In the genomic region with DNA sequence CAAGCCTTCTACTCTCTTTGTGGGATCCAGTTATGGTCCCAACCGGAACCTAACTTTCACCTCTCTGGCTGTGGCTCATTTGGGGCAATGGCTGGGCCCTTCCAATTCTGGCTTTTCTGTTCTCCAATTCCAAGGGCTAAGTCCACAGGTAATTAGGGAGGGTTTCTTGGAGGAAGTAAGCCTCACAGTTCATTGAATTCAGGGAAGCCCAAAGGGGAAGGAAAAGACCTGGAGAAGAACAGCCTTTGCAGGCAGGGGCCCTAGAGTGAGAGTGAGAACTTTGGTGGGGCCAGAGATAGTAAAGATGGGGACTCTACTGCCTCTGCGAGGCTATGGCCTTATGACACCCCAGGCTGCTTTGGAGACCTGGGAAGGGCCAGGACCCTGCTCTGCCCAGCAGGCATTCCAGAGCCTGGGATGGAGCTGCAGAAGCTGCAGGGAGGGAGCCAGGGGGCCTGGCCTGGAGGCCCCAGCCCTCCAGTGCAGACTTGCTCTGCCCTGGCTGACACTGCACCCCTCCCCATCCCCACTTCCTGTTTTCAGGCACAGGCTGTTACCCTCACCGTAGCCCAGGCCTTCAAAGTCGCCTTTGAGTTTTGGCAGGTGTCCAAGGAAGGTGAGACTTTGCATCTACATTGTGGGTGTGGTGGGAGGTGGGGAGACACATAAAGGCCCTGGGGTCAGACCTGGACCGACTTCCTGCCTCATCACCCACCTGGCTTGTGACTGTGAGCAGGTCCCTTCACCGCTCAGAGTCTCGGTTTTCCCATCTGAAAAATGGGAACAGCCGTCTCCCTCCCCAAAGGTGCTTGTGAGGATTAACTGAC, we compare ENCODE assay signal across 8 cellular contexts. TPM values are rescaled to one million over a fixed set of nuclear protein-coding genes. Genes with fewer than 3 reads are reported as not detected.
DNase-seq lines count a peak whose midpoint lies in the region; ATAC-seq lines count a peak whose summit lies in the region.

No MANE protein-coding gene starts in this region.

- no peak overlapping the region for H3K4me3 ChIP-seq in H7 (ENCODE audit: insufficient read depth, low read depth, low read length)

- peaks cover 11% of the 10 kb centered on the region for H3K36me3 Mint-ChIP-seq in effector memory CD8-positive, alpha-beta T cell (ENCODE audit: insufficient read depth)

- H3K9me3 Mint-ChIP-seq in effector memory CD8-positive, alpha-beta T cell = no peaks in the 10 kb centered on the region

- H3K27me3 ChIP-seq in H7 (ENCODE audit: control insufficient read depth, insufficient read depth, low read length) = no peaks in the 10 kb centered on the region

- peak overlapping the region; percentile 86 to 90 for H3K4me3 Mint-ChIP-seq in effector memory CD8-positive, alpha-beta T cell

- peaks cover 43 to 51% of the 10 kb centered on the region in 2 donors for H3K4me1 Mint-ChIP-seq in effector memory CD8-positive, alpha-beta T cell (ENCODE audit: low read depth in 2 of 2)

- peak; percentile 60 for ATAC-seq in GM18909 (IDR thresholded peaks at IDR 0.05; ENCODE audit: poor library complexity, unreplicated experiment)
- ATAC-seq in HG03432 (IDR thresholded peaks at IDR 0.05; ENCODE audit: unreplicated experiment) = peak; percentile 69
- peak; percentile 92 for ATAC-seq in effector memory CD8-positive, alpha-beta T cell (replicated peaks)
- ATAC-seq in HG02840 (IDR thresholded peaks at IDR 0.05; ENCODE audit: low FRiP score, unreplicated experiment) = no peak

- H3K36me3 ChIP-seq in H7 (replicated peaks; ENCODE audit: control insufficient read depth, insufficient read depth, low read length) = peaks cover 5% of the 10 kb centered on the region

- H3K27ac Mint-ChIP-seq in effector memory CD8-positive, alpha-beta T cell = peak overlapping the region; percentile 92 to 96

- no peaks in the 10 kb centered on the region for H3K27me3 Mint-ChIP-seq in effector memory CD8-positive, alpha-beta T cell

- DNase-seq in activated CD4-positive, alpha-beta T cell treated with anti-CD3 and anti-CD28 coated beads for 1 hour = peak; percentile 62
- peak; percentile 84 to 87 (median 84) for DNase-seq in effector memory CD8-positive, alpha-beta T cell
- peak; percentile 72 for DNase-seq in stimulated activated CD8-positive, alpha-beta memory T cell treated with anti-CD3 and anti-CD28 coated beads, Interleukin-4, amount 100 ng/mL, for 48 hours
- DNase-seq in H7 (no peak), 8988T (no peak)

RNA-seq across cellular contexts. Expression of a gene that starts 18.9 kb away (rescaled TPM):
- 47.0 and 47.9 TPM in 2 replicates for total RNA-seq in H7 (2014; rRNA removed; shearing (Covaris generic))

RNA-seq across cellular contexts. Expression of a gene that starts 54.3 kb away (rescaled TPM):
- total RNA-seq in H7 (2014; rRNA removed; shearing (Covaris generic)) = 19.5 and 25.6 TPM in 2 replicates

Comparison
In these comparisons a context has a peak if more than half of its experiments do, and no peak if none do; other contexts are left out.
1. DNase-seq: peak in activated CD4-positive, alpha-beta T cell treated with anti-CD3 and anti-CD28 coated beads for 1 hour (single experiment), effector memory CD8-positive, alpha-beta T cell (3 of 3) and stimulated activated CD8-positive, alpha-beta memory T cell treated with anti-CD3 and anti-CD28 coated beads, Interleukin-4, amount 100 ng/mL, for 48 hours (single experiment); none in H7 (single experiment) and 8988T (single experiment).